1 cellular context compared by ENCODE assay signal in the genomic region with DNA sequence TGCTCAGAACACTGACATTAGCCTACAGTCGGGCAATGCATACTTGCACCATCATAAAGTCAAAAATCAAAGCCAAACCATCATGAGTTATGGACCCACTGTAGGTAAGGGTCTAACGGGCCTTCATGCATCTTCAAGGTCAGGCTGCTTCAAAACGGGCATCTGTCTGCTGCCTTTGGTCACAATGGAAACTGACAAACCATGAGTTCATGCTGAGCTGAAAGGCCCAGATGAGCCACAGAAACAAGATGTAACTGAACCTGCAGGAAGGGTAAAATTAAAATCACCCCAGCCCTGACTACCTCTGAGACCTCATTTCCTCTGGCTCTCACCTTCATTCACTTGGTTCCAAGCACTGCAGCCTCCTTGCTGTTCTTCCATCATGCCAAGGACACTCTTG.
TF ChIP-seq lines count a peak whose summit lies in the region.

No MANE protein-coding gene starts in this region.

TF ChIP-seq in GM23338, 12 proteins besides CTCF, POLR2A, EP300 and RAD21 (continued from another document):
- TF ChIP-seq, protein P1, sequence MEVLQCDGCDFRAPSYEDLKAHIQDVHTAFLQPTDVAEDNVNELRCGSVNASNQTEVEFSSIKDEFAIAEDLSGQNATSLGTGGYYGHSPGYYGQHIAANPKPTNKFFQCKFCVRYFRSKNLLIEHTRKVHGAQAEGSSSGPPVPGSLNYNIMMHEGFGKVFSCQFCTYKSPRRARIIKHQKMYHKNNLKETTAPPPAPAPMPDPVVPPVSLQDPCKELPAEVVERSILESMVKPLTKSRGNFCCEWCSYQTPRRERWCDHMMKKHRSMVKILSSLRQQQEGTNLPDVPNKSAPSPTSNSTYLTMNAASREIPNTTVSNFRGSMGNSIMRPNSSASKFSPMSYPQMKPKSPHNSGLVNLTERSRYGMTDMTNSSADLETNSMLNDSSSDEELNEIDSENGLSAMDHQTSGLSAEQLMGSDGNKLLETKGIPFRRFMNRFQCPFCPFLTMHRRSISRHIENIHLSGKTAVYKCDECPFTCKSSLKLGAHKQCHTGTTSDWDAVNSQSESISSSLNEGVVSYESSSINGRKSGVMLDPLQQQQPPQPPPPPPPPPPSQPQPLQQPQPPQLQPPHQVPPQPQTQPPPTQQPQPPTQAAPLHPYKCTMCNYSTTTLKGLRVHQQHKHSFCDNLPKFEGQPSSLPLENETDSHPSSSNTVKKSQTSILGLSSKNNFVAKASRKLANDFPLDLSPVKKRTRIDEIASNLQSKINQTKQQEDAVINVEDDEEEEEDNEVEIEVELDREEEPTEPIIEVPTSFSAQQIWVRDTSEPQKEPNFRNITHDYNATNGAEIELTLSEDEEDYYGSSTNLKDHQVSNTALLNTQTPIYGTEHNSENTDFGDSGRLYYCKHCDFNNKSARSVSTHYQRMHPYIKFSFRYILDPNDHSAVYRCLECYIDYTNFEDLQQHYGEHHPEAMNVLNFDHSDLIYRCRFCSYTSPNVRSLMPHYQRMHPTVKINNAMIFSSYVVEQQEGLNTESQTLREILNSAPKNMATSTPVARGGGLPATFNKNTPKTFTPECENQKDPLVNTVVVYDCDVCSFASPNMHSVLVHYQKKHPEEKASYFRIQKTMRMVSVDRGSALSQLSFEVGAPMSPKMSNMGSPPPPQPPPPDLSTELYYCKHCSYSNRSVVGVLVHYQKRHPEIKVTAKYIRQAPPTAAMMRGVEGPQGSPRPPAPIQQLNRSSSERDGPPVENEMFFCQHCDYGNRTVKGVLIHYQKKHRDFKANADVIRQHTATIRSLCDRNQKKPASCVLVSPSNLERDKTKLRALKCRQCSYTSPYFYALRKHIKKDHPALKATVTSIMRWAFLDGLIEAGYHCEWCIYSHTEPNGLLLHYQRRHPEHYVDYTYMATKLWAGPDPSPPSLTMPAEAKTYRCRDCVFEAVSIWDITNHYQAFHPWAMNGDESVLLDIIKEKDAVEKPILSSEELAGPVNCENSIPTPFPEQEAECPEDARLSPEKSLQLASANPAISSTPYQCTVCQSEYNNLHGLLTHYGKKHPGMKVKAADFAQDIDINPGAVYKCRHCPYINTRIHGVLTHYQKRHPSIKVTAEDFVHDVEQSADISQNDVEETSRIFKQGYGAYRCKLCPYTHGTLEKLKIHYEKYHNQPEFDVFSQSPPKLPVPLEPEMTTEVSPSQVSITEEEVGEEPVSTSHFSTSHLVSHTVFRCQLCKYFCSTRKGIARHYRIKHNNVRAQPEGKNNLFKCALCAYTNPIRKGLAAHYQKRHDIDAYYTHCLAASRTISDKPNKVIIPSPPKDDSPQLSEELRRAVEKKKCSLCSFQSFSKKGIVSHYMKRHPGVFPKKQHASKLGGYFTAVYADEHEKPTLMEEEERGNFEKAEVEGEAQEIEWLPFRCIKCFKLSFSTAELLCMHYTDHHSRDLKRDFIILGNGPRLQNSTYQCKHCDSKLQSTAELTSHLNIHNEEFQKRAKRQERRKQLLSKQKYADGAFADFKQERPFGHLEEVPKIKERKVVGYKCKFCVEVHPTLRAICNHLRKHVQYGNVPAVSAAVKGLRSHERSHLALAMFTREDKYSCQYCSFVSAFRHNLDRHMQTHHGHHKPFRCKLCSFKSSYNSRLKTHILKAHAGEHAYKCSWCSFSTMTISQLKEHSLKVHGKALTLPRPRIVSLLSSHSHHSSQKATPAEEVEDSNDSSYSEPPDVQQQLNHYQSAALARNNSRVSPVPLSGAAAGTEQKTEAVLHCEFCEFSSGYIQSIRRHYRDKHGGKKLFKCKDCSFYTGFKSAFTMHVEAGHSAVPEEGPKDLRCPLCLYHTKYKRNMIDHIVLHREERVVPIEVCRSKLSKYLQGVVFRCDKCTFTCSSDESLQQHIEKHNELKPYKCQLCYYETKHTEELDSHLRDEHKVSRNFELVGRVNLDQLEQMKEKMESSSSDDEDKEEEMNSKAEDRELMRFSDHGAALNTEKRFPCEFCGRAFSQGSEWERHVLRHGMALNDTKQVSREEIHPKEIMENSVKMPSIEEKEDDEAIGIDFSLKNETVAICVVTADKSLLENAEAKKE (CRISPR knock-in tag; IDR thresholded peaks at IDR 0.05) = no peak
- no peak for TF ChIP-seq EZH2phosphoT487 (IDR thresholded peaks at IDR 0.05; ENCODE audit: unreplicated experiment)
